In the genomic region with DNA sequence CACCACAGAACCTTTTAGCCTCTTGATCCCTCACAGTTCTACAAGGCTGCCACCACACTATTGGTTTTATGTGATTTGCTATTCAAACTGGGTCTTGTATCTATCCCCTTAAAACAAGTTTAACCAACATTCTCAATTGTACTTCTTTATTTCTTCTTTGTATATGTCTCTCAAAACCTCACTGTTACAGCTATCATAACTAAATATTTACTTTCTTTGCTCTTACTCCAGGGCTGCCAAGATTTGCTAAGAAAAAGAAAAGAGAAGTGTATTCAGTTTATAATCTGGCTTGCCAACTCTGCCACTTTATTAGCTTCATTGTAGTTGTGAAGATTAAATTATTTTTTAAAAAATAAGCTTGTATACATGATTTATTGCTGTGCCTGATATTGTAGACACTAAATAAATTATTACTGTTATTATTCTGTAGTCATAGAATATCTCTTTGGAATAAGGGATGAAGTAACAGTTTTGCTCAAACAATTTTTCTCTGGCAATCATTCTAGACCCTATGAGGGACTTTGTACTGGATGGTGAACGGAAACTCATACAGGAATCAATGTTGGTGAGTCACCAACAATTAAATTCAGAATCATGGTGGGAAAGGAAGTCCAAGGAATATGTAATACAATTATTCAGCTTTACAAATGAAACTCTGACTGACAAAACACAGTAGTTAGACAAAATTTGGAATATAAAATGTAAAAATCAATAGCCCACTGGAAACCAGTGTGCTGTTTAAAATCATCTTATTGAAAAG, we compare ENCODE assay signal across 1 cellular context.
TF ChIP-seq lines count a peak whose summit lies in the region.

No MANE protein-coding gene starts in this region.

TF ChIP-seq in endothelial cell of umbilical vein, 7 proteins besides CTCF, POLR2A, EP300 and RAD21:
- TF ChIP-seq GATA2 (IDR thresholded peaks at IDR 0.05; ENCODE audit: insufficient read depth, insufficient read length, low read depth, low read length) (no peak), FOS (IDR thresholded peaks at IDR 0.05; ENCODE audit: borderline replicate concordance, insufficient read depth, low read length) (peak; percentile 65), EZH2 (IDR thresholded peaks at IDR 0.05; ENCODE audit: borderline replicate concordance, low read depth, low read length, severe bottlenecking) (no peak), JUN (IDR thresholded peaks at IDR 0.05; ENCODE audit: borderline replicate concordance, insufficient read depth, insufficient read length, low read depth) (peak; percentile 68), POLR2AphosphoS5 (IDR thresholded peaks at IDR 0.05; ENCODE audit: insufficient read depth, low read depth, low read length) (no peak), MYC (IDR thresholded peaks at IDR 0.05; ENCODE audit: low read depth, low read length) (no peak)
- TF ChIP-seq, protein P1, sequence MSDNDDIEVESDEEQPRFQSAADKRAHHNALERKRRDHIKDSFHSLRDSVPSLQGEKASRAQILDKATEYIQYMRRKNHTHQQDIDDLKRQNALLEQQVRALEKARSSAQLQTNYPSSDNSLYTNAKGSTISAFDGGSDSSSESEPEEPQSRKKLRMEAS (IDR thresholded peaks at IDR 0.05; ENCODE audit: insufficient read depth, insufficient read length), result no peak
